Comparison of ENCODE assay signal across 9 cellular contexts in genomic region chr1:31182352-31182751, GRCh38. TPM values are rescaled to one million over a fixed set of nuclear protein-coding genes. Genes with fewer than 3 reads are reported as not detected.
DNase-seq lines count a peak whose midpoint lies in the region; ATAC-seq, FAIRE-seq and TF ChIP-seq lines count a peak whose summit lies in the region.
"Had no signal": no experiment of that assay in that cellular context is flagged by ENCODE, and none has a peak within 500 bp of the region (broad histone marks: within the 10 kb centered on the region; RNA-seq: fewer than 3 reads in every experiment).

No MANE protein-coding gene starts in this region.

- peak; percentile 94 for DNase-seq in EH (ENCODE audit: low read depth)
- peak; percentile 48 for DNase-seq in MM.1S
- DNase-seq in UCSD-AML1 (lab: John Stamatoyannopoulos, UW; ENCODE audit: unreplicated experiment): peak; percentile 71
- DNase-seq in bronchial epithelial cell (ENCODE audit: low read depth): peak; percentile 96
- DNase-seq in keratinocyte (ENCODE audit: low read depth, low spot score): peak; percentile 93
- peak; percentile 23 to 47 for DNase-seq in stimulated activated CD4-positive, alpha-beta T cell treated with anti-CD3 and anti-CD28 coated beads, Interleukin-1b, Interleukin-23, amount 100 ng/mL, for 4 hours (ENCODE audit: low read depth in 2 of 2)
- DNase-seq in COR-L47 (lab: John Stamatoyannopoulos, UW): no peak

- H3K4me2 ChIP-seq in MM.1S (ENCODE audit: low read depth, low read length) (peak overlapping the region; percentile 66), keratinocyte (ENCODE audit: control insufficient read depth, extremely low read depth, insufficient read depth, low read depth, low read length) (peak overlapping the region; percentile 26)

- H3K9ac ChIP-seq in MM.1S (ENCODE audit: low read length) (no peak overlapping the region), keratinocyte (ENCODE audit: control insufficient read depth, extremely low read depth, insufficient read depth, low read length) (no peak overlapping the region)

- no peak for ATAC-seq in GM21619 (IDR thresholded peaks at IDR 0.05; ENCODE audit: unreplicated experiment)

- H3K79me2 ChIP-seq in MM.1S (ENCODE audit: low read length): no peaks in the 10 kb centered on the region
- no peaks in the 10 kb centered on the region for H3K79me2 ChIP-seq in keratinocyte (ENCODE audit: control insufficient read depth, insufficient read depth, low read length)

- H2AFZ ChIP-seq in MM.1S (ENCODE audit: low read length) (no peak overlapping the region), keratinocyte (ENCODE audit: control insufficient read depth, low read length) (no peak overlapping the region)

- H3K27me3 ChIP-seq in MM.1S (replicated peaks; ENCODE audit: insufficient read depth, low read length) (peaks cover 62% of the 10 kb centered on the region), bronchial epithelial cell (ENCODE audit: control insufficient read depth, insufficient read depth, low read length) (no peaks in the 10 kb centered on the region), keratinocyte (ENCODE audit: control insufficient read depth, extremely low read depth, insufficient read depth, low read length) (peaks cover 3% of the 10 kb centered on the region)

- H3K27ac ChIP-seq in MM.1S (ENCODE audit: low read length) (no peak overlapping the region), keratinocyte (ENCODE audit: control insufficient read depth, insufficient read depth, low read length) (no peak overlapping the region)

- no peaks in the 10 kb centered on the region for H3K9me1 ChIP-seq in keratinocyte (ENCODE audit: control insufficient read depth, extremely low read depth, insufficient read depth, low read length)

- H3K9me3 ChIP-seq in MM.1S (replicated peaks; ENCODE audit: insufficient read depth, low read length): no peaks in the 10 kb centered on the region
- H3K9me3 ChIP-seq in keratinocyte (ENCODE audit: control insufficient read depth, low read depth, low read length): no peaks in the 10 kb centered on the region

- no peaks in the 10 kb centered on the region for H3F3A ChIP-seq in MM.1S (ENCODE audit: insufficient read depth, low read length)

- H4K20me1 ChIP-seq in MM.1S (ENCODE audit: insufficient read depth, low read length) (no peaks in the 10 kb centered on the region), keratinocyte (ENCODE audit: control insufficient read depth, extremely low read depth, insufficient read depth, low read length) (no peaks in the 10 kb centered on the region)

- no peak for TF ChIP-seq CTCF in MM.1S (IDR thresholded peaks at IDR 0.05; ENCODE audit: low read length)
- peak; percentile 58 for TF ChIP-seq CTCF in bronchial epithelial cell (IDR thresholded peaks at IDR 0.05; ENCODE audit: insufficient read depth, low read length, severe bottlenecking)
- TF ChIP-seq CTCF in keratinocyte (optimal IDR thresholded peaks at IDR 0.05 in 1 of 3, IDR thresholded peaks at IDR 0.05 in 1 of 3, conservative IDR thresholded peaks at IDR 0.05 in 1 of 3; ENCODE audit: extremely low read depth in 1 of 3, insufficient read depth in 2 of 3, low read length in 3 of 3): peak; percentile 49 to 68 (median 54)

- dilution Hi-C loops in keratinocyte (cut with MboI; ENCODE audit: extremely low pct_ligation_motif_present, low sequenced_read_pairs): no loop called here

- H3K4me1 ChIP-seq in MM.1S (ENCODE audit: low read length) (peaks cover 4% of the 10 kb centered on the region; the same call in 1 of the 2 replicates), keratinocyte (ENCODE audit: control insufficient read depth, extremely low read depth, insufficient read depth, low read length) (peaks cover 12% of the 10 kb centered on the region)

- H3K36me3 ChIP-seq in MM.1S (replicated peaks; ENCODE audit: insufficient read depth, low read length): no peaks in the 10 kb centered on the region
- no peaks in the 10 kb centered on the region for H3K36me3 ChIP-seq in bronchial epithelial cell (ENCODE audit: control insufficient read depth, insufficient read depth, low read length)
- no peaks in the 10 kb centered on the region for H3K36me3 ChIP-seq in keratinocyte (ENCODE audit: control insufficient read depth in 2 of 2, extremely low read depth in 1 of 2, insufficient read depth in 2 of 2, low read length in 2 of 2)

- peak overlapping the region; percentile 9; the same call in 1 of the 2 replicates for H3K4me3 ChIP-seq in MM.1S (ENCODE audit: low read length)
- peak overlapping the region; percentile 16 for H3K4me3 ChIP-seq in bronchial epithelial cell (ENCODE audit: low read depth, low read length)
- H3K4me3 ChIP-seq in keratinocyte (ENCODE audit: control insufficient read depth in 2 of 3, extremely low read depth in 1 of 3, insufficient read depth in 2 of 3, low read depth in 1 of 3, low read length in 3 of 3): no peak overlapping the region

- peak; percentile 64 for FAIRE-seq in bronchial epithelial cell (lab: Jason Lieb, UNC)
- peak; percentile 83 for FAIRE-seq in keratinocyte (lab: Jason Lieb, UNC)
- FAIRE-seq: TTC549 had no signal

- H3K9me2 ChIP-seq in MM.1S (replicated peaks; ENCODE audit: insufficient read depth, low read length): no peaks in the 10 kb centered on the region

RNA-seq across cellular contexts. Expression of gene NKAIN1, which starts 57.3 kb away (rescaled TPM):
- under 0.01 TPM in 1 of 2 replicates, not detected in the other for total RNA-seq in bronchial epithelial cell
- 0.04 TPM in 1 of 3 replicates, not detected in the others for polyA plus RNA-seq in keratinocyte
- polyA plus RNA-seq in keratinocyte (2011; ENCODE audit: low read depth): not detected
- not detected in 2 replicates for polyA plus RNA-seq in keratinocyte (2011; cell fraction: cytosol; rRNA removed)
- 0.04 TPM in 1 of 2 replicates, not detected in the other for polyA plus RNA-seq in keratinocyte (2011; cell fraction: nucleus; rRNA removed)
- 0.10 TPM in 1 of 2 replicates, not detected in the other for polyA plus RNA-seq in keratinocyte (2012; ENCODE audit: low replicate concordance)
- polyA minus RNA-seq in keratinocyte: 0.13 TPM in 1 of 3 replicates, not detected in the others
- not detected for polyA minus RNA-seq in keratinocyte (2011; cell fraction: cytosol; rRNA and poly(A)+ RNA removed)
- polyA minus RNA-seq in keratinocyte (2011; cell fraction: nucleus; rRNA and poly(A)+ RNA removed): not detected in 2 replicates

Comparison
In these comparisons a context has a peak if more than half of its experiments do, and no peak if none do; other contexts are left out.
1. H3K4me3 ChIP-seq: peak in MM.1S (single experiment) and bronchial epithelial cell (single experiment); none in keratinocyte (0 of 3).